1 cellular context compared by ENCODE assay signal in the genomic region with DNA sequence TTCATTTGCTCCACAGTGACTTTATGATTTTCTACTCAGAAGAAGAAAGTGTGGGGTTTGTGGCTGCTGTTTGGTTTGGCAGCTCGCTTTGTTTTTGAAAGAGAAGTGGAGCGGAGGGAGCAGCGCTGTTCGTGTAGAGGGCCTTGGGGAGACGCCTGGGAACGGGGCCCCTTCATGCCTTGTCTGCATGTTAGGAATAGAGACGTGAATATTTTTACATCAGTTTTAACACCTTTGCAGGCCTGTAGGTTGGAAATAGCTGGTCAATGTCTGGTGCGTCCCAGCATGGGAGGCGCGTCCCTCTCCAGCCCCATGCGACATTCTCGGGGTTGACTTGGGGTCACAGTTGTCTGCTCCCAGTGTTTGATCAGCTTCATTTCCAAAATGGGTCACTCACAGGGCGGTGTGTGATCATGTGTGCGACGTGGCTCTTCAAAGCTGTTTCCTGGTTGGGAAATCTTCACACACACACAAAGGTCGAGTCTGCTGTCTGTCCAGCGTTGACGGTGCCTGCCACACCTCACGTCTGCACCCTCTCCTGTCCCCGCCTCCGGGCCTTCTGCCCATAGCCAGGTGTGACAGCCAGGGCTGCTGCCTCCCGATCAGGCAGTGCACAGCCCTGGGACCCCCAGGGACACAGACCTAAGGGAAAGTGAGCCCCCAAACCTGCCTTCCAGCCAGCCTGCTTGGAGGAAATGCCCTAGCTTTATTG.
TF ChIP-seq lines count a peak whose summit lies in the region.

No MANE protein-coding gene starts in this region.

TF ChIP-seq in HepG2, 621 proteins besides CTCF, POLR2A, EP300 and RAD21 (continued from another document and continues in another):
- TF ChIP-seq ZNF142 (CRISPR knock-in tag; IDR thresholded peaks at IDR 0.05) (0 out of 2 replicates have a peak, but pooled peaks have one; percentile 51), ZNF367 (CRISPR knock-in tag; IDR thresholded peaks at IDR 0.05; ENCODE audit: borderline replicate concordance) (no peak), ZNF431 (CRISPR knock-in tag; IDR thresholded peaks at IDR 0.05; ENCODE audit: borderline replicate concordance, low read depth) (peak; percentile 87; the same call in 1 of the 2 replicates), RBM22 (optimal IDR thresholded peaks at IDR 0.05; ENCODE audit: low read length) (no peak), FLYWCH1 (CRISPR knock-in tag; IDR thresholded peaks at IDR 0.05) (no peak), SOX13 (IDR thresholded peaks at IDR 0.05) (peak; percentile 86), SOX13 (CRISPR knock-in tag; conservative IDR thresholded peaks at IDR 0.05 in 1 of 2, IDR thresholded peaks at IDR 0.05 in 1 of 2) (peak in 1 of 2 experiments; percentile 90; a peak in 2 of 4 replicates), MBNL3 (CRISPR knock-in tag; conservative IDR thresholded peaks at IDR 0.05) (no peak), DPF2 (CRISPR knock-in tag; IDR thresholded peaks at IDR 0.05; ENCODE audit: borderline replicate concordance, low read depth) (peak; percentile 97), ZBTB7A (CRISPR knock-in tag; IDR thresholded peaks at IDR 0.05) (no peak; the same call in 1 of the 2 replicates), ZNF780A (CRISPR knock-in tag; IDR thresholded peaks at IDR 0.05) (no peak; the same call in 1 of the 2 replicates), ARNT (IDR thresholded peaks at IDR 0.05) (no peak), ZFP37 (CRISPR knock-in tag; IDR thresholded peaks at IDR 0.05; ENCODE audit: borderline replicate concordance) (peak; percentile 81), ZFP36L1 (CRISPR knock-in tag; IDR thresholded peaks at IDR 0.05) (no peak; the same call in 1 of the 2 replicates), ZSCAN5A (CRISPR knock-in tag; IDR thresholded peaks at IDR 0.05; ENCODE audit: borderline replicate concordance) (peak; percentile 86; the same call in 1 of the 2 replicates), SRSF4 (IDR thresholded peaks at IDR 0.05; ENCODE audit: low read depth, low read length, poor library complexity, severe bottlenecking) (no peak), ZNF232 (CRISPR knock-in tag; IDR thresholded peaks at IDR 0.05; ENCODE audit: borderline replicate concordance) (peak; percentile 97), ZNF547 (CRISPR knock-in tag; IDR thresholded peaks at IDR 0.05) (peak; percentile 44; the same call in 1 of the 2 replicates), RNF2 (conservative IDR thresholded peaks at IDR 0.05; ENCODE audit: low read depth) (0 out of 2 replicates have a peak, but pooled peaks have one; percentile 51), XRCC5 (optimal IDR thresholded peaks at IDR 0.05; ENCODE audit: low read length) (no peak), MIXL1 (CRISPR knock-in tag; IDR thresholded peaks at IDR 0.05) (peak; percentile 86), ZNF841 (CRISPR knock-in tag; IDR thresholded peaks at IDR 0.05; ENCODE audit: borderline replicate concordance) (no peak), SSRP1 (CRISPR knock-in tag; IDR thresholded peaks at IDR 0.05) (peak; percentile 61; the same call in 1 of the 2 replicates)
- TF ChIP-seq, protein P1, sequence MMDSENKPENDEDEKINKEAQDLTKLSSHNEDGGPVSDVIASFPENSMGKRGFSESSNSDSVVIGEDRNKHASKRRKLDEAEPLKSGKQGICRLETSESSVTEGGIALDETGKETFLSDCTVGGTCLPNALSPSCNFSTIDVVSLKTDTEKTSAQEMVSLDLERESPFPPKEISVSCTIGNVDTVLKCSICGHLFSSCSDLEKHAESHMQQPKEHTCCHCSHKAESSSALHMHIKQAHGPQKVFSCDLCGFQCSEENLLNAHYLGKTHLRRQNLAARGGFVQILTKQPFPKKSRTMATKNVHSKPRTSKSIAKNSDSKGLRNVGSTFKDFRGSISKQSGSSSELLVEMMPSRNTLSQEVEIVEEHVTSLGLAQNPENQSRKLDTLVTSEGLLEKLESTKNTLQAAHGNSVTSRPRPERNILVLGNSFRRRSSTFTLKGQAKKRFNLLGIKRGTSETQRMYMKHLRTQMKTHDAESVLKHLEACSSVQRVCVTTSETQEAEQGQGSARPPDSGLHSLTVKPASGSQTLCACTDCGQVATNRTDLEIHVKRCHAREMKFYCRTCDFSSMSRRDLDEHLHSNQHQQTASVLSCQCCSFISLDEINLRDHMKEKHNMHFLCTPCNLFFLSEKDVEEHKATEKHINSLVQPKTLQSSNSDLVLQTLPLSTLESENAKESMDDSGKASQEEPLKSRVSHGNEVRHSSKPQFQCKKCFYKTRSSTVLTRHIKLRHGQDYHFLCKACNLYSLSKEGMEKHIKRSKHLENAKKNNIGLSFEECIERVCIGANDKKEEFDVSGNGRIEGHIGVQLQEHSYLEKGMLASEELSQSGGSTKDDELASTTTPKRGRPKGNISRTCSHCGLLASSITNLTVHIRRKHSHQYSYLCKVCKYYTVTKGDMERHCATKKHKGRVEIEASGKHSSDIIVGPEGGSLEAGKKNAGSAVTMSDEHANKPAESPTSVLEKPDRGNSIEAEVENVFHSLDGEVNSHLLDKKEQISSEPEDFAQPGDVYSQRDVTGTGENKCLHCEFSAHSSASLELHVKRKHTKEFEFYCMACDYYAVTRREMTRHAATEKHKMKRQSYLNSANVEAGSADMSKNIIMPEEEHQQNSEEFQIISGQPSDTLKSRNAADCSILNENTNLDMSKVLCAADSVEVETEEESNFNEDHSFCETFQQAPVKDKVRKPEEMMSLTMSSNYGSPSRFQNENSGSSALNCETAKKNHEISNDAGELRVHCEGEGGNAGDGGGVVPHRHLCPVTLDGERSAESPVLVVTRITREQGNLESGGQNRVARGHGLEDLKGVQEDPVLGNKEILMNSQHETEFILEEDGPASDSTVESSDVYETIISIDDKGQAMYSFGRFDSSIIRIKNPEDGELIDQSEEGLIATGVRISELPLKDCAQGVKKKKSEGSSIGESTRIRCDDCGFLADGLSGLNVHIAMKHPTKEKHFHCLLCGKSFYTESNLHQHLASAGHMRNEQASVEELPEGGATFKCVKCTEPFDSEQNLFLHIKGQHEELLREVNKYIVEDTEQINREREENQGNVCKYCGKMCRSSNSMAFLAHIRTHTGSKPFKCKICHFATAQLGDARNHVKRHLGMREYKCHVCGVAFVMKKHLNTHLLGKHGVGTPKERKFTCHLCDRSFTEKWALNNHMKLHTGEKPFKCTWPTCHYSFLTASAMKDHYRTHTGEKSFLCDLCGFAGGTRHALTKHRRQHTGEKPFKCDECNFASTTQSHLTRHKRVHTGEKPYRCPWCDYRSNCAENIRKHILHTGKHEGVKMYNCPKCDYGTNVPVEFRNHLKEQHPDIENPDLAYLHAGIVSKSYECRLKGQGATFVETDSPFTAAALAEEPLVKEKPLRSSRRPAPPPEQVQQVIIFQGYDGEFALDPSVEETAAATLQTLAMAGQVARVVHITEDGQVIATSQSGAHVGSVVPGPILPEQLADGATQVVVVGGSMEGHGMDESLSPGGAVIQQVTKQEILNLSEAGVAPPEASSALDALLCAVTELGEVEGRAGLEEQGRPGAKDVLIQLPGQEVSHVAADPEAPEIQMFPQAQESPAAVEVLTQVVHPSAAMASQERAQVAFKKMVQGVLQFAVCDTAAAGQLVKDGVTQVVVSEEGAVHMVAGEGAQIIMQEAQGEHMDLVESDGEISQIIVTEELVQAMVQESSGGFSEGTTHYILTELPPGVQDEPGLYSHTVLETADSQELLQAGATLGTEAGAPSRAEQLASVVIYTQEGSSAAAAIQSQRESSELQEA (CRISPR knock-in tag; IDR thresholded peaks at IDR 0.05; ENCODE audit: not compliant biosample characterization), result peak; percentile 92
- TF ChIP-seq, protein P2, sequence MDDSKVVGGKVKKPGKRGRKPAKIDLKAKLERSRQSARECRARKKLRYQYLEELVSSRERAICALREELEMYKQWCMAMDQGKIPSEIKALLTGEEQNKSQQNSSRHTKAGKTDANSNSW (CRISPR knock-in tag; IDR thresholded peaks at IDR 0.05; ENCODE audit: borderline replicate concordance), result no peak
- TF ChIP-seq, protein P3, sequence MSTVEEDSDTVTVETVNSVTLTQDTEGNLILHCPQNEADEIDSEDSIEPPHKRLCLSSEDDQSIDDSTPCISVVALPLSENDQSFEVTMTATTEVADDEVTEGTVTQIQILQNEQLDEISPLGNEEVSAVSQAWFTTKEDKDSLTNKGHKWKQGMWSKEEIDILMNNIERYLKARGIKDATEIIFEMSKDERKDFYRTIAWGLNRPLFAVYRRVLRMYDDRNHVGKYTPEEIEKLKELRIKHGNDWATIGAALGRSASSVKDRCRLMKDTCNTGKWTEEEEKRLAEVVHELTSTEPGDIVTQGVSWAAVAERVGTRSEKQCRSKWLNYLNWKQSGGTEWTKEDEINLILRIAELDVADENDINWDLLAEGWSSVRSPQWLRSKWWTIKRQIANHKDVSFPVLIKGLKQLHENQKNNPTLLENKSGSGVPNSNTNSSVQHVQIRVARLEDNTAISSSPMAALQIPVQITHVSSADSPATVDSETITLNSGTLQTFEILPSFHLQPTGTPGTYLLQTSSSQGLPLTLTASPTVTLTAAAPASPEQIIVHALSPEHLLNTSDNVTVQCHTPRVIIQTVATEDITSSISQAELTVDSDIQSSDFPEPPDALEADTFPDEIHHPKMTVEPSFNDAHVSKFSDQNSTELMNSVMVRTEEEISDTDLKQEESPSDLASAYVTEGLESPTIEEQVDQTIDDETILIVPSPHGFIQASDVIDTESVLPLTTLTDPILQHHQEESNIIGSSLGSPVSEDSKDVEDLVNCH (CRISPR knock-in tag; IDR thresholded peaks at IDR 0.05), result no peak
- TF ChIP-seq, protein P4, sequence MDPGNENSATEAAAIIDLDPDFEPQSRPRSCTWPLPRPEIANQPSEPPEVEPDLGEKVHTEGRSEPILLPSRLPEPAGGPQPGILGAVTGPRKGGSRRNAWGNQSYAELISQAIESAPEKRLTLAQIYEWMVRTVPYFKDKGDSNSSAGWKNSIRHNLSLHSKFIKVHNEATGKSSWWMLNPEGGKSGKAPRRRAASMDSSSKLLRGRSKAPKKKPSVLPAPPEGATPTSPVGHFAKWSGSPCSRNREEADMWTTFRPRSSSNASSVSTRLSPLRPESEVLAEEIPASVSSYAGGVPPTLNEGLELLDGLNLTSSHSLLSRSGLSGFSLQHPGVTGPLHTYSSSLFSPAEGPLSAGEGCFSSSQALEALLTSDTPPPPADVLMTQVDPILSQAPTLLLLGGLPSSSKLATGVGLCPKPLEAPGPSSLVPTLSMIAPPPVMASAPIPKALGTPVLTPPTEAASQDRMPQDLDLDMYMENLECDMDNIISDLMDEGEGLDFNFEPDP (CRISPR knock-in tag; conservative IDR thresholded peaks at IDR 0.05), result no peak
- TF ChIP-seq, protein P5, sequence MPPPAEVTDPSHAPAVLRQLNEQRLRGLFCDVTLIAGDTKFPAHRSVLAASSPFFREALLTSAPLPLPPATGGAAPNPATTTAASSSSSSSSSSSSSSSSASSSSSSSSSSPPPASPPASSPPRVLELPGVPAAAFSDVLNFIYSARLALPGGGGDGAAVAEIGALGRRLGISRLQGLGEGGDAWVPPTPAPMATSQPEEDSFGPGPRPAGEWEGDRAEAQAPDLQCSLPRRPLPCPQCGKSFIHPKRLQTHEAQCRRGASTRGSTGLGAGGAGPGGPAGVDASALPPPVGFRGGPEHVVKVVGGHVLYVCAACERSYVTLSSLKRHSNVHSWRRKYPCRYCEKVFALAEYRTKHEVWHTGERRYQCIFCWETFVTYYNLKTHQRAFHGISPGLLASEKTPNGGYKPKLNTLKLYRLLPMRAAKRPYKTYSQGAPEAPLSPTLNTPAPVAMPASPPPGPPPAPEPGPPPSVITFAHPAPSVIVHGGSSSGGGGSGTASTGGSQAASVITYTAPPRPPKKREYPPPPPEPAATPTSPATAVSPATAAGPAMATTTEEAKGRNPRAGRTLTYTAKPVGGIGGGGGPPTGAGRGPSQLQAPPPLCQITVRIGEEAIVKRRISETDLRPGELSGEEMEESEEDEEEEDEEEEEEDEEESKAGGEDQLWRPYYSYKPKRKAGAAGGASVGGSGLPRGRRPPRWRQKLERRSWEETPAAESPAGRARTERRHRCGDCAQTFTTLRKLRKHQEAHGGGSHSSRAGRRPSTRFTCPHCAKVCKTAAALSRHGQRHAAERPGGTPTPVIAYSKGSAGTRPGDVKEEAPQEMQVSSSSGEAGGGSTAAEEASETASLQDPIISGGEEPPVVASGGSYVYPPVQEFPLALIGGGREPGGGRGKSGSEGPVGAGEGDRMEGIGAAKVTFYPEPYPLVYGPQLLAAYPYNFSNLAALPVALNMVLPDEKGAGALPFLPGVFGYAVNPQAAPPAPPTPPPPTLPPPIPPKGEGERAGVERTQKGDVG (CRISPR knock-in tag; IDR thresholded peaks at IDR 0.05; ENCODE audit: borderline replicate concordance), result peak; percentile 93; the same call in 1 of the 2 replicates
